In the genomic region with DNA sequence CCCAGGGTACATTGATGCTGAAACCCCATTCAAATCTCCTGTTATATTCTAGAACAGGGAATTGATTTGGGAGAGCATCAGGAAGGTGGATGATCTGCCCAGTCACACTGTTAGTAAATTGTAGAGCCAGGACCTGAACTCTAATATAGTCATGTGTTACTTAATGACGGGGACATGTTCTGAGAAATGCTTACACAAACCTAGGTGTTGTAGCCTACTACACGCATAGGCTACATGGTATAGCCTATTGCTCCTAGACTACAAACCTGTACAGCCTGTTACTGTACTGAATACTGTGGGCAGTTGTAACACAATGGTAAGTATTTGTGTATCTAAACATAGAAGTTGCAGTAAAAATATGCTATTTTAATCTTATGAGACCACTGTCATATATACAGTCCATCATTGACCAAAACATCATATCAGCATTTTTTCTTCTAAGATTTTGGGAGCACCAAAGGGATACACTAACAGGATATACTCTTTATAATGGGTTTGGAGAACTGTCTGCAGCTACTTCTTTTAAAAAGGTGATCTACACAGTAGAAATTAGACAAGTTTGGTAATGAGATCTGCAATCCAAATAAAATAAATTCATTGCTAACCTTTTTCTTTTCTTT, we compare ENCODE assay signal across 1 cellular context.
TF ChIP-seq lines count a peak whose summit lies in the region.

No MANE protein-coding gene starts in this region.

TF ChIP-seq in SK-N-SH, 30 proteins besides CTCF, POLR2A, EP300 and RAD21:
- TF ChIP-seq PBX3 (IDR thresholded peaks at IDR 0.05): no peak
- no peak for TF ChIP-seq ELF1 (IDR thresholded peaks at IDR 0.05)
- no peak for TF ChIP-seq POLR2AphosphoS5 (IDR thresholded peaks at IDR 0.05; ENCODE audit: low read depth, low read length)
- no peak for TF ChIP-seq TCF12 (IDR thresholded peaks at IDR 0.05)
- TF ChIP-seq, protein P1, sequence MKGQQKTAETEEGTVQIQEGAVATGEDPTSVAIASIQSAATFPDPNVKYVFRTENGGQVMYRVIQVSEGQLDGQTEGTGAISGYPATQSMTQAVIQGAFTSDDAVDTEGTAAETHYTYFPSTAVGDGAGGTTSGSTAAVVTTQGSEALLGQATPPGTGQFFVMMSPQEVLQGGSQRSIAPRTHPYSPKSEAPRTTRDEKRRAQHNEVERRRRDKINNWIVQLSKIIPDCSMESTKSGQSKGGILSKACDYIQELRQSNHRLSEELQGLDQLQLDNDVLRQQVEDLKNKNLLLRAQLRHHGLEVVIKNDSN (IDR thresholded peaks at IDR 0.05; ENCODE audit: borderline replicate concordance, low read depth): no peak
- TF ChIP-seq FOXM1 (IDR thresholded peaks at IDR 0.05; ENCODE audit: low read depth): no peak
- no peak for TF ChIP-seq TEAD4 (IDR thresholded peaks at IDR 0.05; ENCODE audit: borderline replicate concordance, insufficient read depth)
- TF ChIP-seq FOSL2 (IDR thresholded peaks at IDR 0.05; ENCODE audit: borderline replicate concordance, low read depth): no peak
- no peak for TF ChIP-seq EZH2phosphoT487 (IDR thresholded peaks at IDR 0.05; ENCODE audit: borderline replicate concordance, low read depth)
- TF ChIP-seq, protein P2, sequence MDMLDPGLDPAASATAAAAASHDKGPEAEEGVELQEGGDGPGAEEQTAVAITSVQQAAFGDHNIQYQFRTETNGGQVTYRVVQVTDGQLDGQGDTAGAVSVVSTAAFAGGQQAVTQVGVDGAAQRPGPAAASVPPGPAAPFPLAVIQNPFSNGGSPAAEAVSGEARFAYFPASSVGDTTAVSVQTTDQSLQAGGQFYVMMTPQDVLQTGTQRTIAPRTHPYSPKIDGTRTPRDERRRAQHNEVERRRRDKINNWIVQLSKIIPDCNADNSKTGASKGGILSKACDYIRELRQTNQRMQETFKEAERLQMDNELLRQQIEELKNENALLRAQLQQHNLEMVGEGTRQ (IDR thresholded peaks at IDR 0.05; ENCODE audit: borderline replicate concordance, low read depth, low read length): no peak
- no peak for TF ChIP-seq MAX (IDR thresholded peaks at IDR 0.05; ENCODE audit: low read depth)
- no peak for TF ChIP-seq RFX5 (IDR thresholded peaks at IDR 0.05; ENCODE audit: low read length)
- TF ChIP-seq JUND (IDR thresholded peaks at IDR 0.05): no peak
- TF ChIP-seq RCOR1 (IDR thresholded peaks at IDR 0.05; ENCODE audit: low read length): no peak
- TF ChIP-seq GATA2 (CRISPR knock-in tag; IDR thresholded peaks at IDR 0.05): no peak
- TF ChIP-seq TAF1 (IDR thresholded peaks at IDR 0.05; ENCODE audit: borderline replicate concordance, low read depth, low read length): no peak
- no peak for TF ChIP-seq REST (IDR thresholded peaks at IDR 0.05; ENCODE audit: low read depth, low read length)
- TF ChIP-seq RXRA (IDR thresholded peaks at IDR 0.05; ENCODE audit: borderline replicate concordance, low read depth): no peak
- TF ChIP-seq MEF2A (IDR thresholded peaks at IDR 0.05; ENCODE audit: borderline replicate concordance, low read depth): no peak
- no peak for TF ChIP-seq GABPA (IDR thresholded peaks at IDR 0.05; ENCODE audit: low read depth)
